ENCODE assay signal across 8 cellular contexts in the genomic region with DNA sequence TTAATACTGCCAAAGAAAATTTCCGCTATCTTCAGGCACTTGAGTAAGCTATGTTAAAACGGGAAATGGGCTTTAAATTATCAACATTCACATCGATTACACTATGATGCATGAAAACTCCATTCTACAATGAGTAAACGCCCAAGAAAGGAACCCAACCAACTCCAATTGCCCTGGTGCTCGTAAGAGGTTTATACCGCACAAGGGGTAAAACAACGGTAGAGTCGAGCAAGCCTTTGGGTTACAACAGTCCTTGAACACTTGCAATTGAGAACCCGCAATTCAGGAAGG. TPM values are rescaled to one million over a fixed set of nuclear protein-coding genes. Genes with fewer than 3 reads are reported as not detected.
DNase-seq lines count a peak whose midpoint lies in the region; ATAC-seq lines count a peak whose summit lies in the region.

No MANE protein-coding gene starts in this region.

- intact Hi-C loops in activated naive CD4-positive, alpha-beta T cell treated with anti-CD3 and anti-CD28 coated beads for 36 hours (cut with micrococcal nuclease) = no loop called here

- CTCF ChIA-PET in activated naive CD4-positive, alpha-beta T cell treated with anti-CD3 and anti-CD28 coated beads for 36 hours (lab: Charles Lee) = interaction anchor here (1.0 to 1.1 kb wide), 2 partner anchors 42 to 1446 kb away, joined by 3 read pairs; no protein-coding TSS in a partner anchor

- no peaks in the 10 kb centered on the region for H3K9me3 Mint-ChIP-seq in activated naive CD4-positive, alpha-beta T cell treated with anti-CD3 and anti-CD28 coated beads for 36 hours
- no peaks in the 10 kb centered on the region for H3K9me3 Mint-ChIP-seq in effector memory CD8-positive, alpha-beta T cell
- no peaks in the 10 kb centered on the region for H3K9me3 Mint-ChIP-seq in naive thymus-derived CD8-positive, alpha-beta T cell

- ATAC-seq in effector memory CD8-positive, alpha-beta T cell (replicated peaks) = no peak
- no peak for ATAC-seq in naive thymus-derived CD8-positive, alpha-beta T cell

- no peak for DNase-seq in activated naive CD4-positive, alpha-beta T cell treated with anti-CD3 and anti-CD28 coated beads for 36 hours
- no peak for DNase-seq in activated naive CD4-positive, alpha-beta T cell (lab: John Stamatoyannopoulos, UW)
- DNase-seq in SIG-M5 (lab: John Stamatoyannopoulos, UW) (peak; percentile 74), UCSD-AML1 (lab: John Stamatoyannopoulos, UW; ENCODE audit: unreplicated experiment) (no peak), COLO829 (ENCODE audit: low spot score) (no peak)
- peak in 1 of 3 experiments; percentile 44 for DNase-seq in effector memory CD8-positive, alpha-beta T cell
- DNase-seq in naive thymus-derived CD8-positive, alpha-beta T cell = no peak
- DNase-seq in NK-92 treated with Interleukin-12 subunit alpha and Interleukin-12 subunit beta, amount 100 ng/mL, for 24 hours (lab: John Stamatoyannopoulos, UW) = no peak

- POLR2A ChIA-PET in naive thymus-derived CD8-positive, alpha-beta T cell (lab: Charles Lee) = interaction anchor here (1.3 to 4.6 kb wide), 2 partner anchors 11 to 18 kb away, joined by 4 to 45 read pairs; no protein-coding TSS in a partner anchor

- no peaks in the 10 kb centered on the region for H3K36me3 Mint-ChIP-seq in activated naive CD4-positive, alpha-beta T cell treated with anti-CD3 and anti-CD28 coated beads for 36 hours (ENCODE audit: low read depth)
- H3K36me3 Mint-ChIP-seq in effector memory CD8-positive, alpha-beta T cell (ENCODE audit: insufficient read depth) = peaks cover 9% of the 10 kb centered on the region
- H3K36me3 Mint-ChIP-seq in naive thymus-derived CD8-positive, alpha-beta T cell = peaks cover 0 to 3% (median 0%) of the 10 kb centered on the region in 3 donors

- peak overlapping the region; percentile 87 for H3K27ac Mint-ChIP-seq in activated naive CD4-positive, alpha-beta T cell treated with anti-CD3 and anti-CD28 coated beads for 36 hours
- peak overlapping the region; percentile 92 for H3K27ac Mint-ChIP-seq in effector memory CD8-positive, alpha-beta T cell
- peak overlapping the region; percentile 89 to 99 (median 97) for H3K27ac Mint-ChIP-seq in naive thymus-derived CD8-positive, alpha-beta T cell

- H3K27me3 Mint-ChIP-seq in activated naive CD4-positive, alpha-beta T cell treated with anti-CD3 and anti-CD28 coated beads for 36 hours (ENCODE audit: low read depth) = peaks cover 6% of the 10 kb centered on the region
- no peaks in the 10 kb centered on the region for H3K27me3 Mint-ChIP-seq in effector memory CD8-positive, alpha-beta T cell
- no peaks in the 10 kb centered on the region for H3K27me3 Mint-ChIP-seq in naive thymus-derived CD8-positive, alpha-beta T cell

- peak overlapping the region; percentile 83 for H3K4me3 Mint-ChIP-seq in activated naive CD4-positive, alpha-beta T cell treated with anti-CD3 and anti-CD28 coated beads for 36 hours
- peak overlapping the region; percentile 88 to 91 for H3K4me3 Mint-ChIP-seq in effector memory CD8-positive, alpha-beta T cell
- peak overlapping the region; percentile 85 to 99 (median 92) for H3K4me3 Mint-ChIP-seq in naive thymus-derived CD8-positive, alpha-beta T cell

- H3K4me1 Mint-ChIP-seq in activated naive CD4-positive, alpha-beta T cell treated with anti-CD3 and anti-CD28 coated beads for 36 hours (ENCODE audit: low read depth) = peaks cover 30% of the 10 kb centered on the region
- peaks cover 10 to 46% of the 10 kb centered on the region in 2 donors for H3K4me1 Mint-ChIP-seq in effector memory CD8-positive, alpha-beta T cell (ENCODE audit: low read depth in 2 of 2)
- peaks cover 6 to 56% (median 36%) of the 10 kb centered on the region in 4 donors for H3K4me1 Mint-ChIP-seq in naive thymus-derived CD8-positive, alpha-beta T cell

RNA-seq across cellular contexts. Expression of a gene that starts 1.0 kb away (rescaled TPM):
- 10 to 100 TPM; 37.6 to 39.0 TPM for total RNA-seq in activated naive CD4-positive, alpha-beta T cell treated with anti-CD3 and anti-CD28 coated beads for 36 hours
- total RNA-seq in naive thymus-derived CD8-positive, alpha-beta T cell = 10 to 100 TPM; 65.9 to 67.8 TPM
- polyA plus RNA-seq in naive thymus-derived CD8-positive, alpha-beta T cell = 10 to 100 TPM; 24.8 to 46.3 (median 25.0) TPM
